15 cellular contexts compared by ENCODE assay signal in the genomic region with DNA sequence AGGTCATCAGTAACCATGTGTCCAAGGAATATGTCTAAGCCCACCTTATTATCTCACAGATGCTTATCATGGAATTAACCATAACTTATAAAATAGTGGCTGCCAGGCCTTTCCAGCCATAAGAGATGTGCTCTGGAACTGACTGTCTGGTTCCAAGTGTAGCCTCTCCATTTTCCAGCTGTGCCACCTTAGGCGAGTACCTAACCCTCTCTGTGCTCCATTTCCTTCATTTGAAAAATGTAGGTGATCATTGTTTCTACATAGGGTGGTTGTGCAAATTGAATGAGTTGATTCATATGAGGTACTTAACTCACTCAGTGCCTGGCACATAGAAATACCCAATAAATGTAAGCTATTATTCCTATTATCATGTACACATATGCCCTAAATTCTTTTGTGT.
DNase-seq lines count a peak whose midpoint lies in the region; ATAC-seq and TF ChIP-seq lines count a peak whose summit lies in the region.
"Had no signal": no experiment of that assay in that cellular context is flagged by ENCODE, and none has a peak within 500 bp of the region (broad histone marks: within the 10 kb centered on the region; RNA-seq: fewer than 3 reads in every experiment).

No MANE protein-coding gene starts in this region.

- H3K27ac Mint-ChIP-seq in HFFc6 = peak overlapping the region; percentile 98; the same call in 1 of the 2 replicates
- H3K27ac Mint-ChIP-seq in chondrocyte (ENCODE audit: unreplicated experiment) = peak overlapping the region; percentile 15
- H3K27ac Mint-ChIP-seq: CD8-positive, alpha-beta T cell had no signal

- H3K4me3 ChIP-seq in AG10803 (ENCODE audit: low read length) = no peak overlapping the region
- H3K4me3 ChIP-seq in osteoblast (ENCODE audit: insufficient read depth, low read length) = no peak overlapping the region
- no peak overlapping the region for H3K4me3 ChIP-seq in transverse colon
- H3K4me3 ChIP-seq: BLaER1 treated with 17β-estradiol and CSF1 and Interleukin-3, amounts not matched to agents 10 nM and 100 nM; GM12878; HAP-1 had no signal

- no peaks in the 10 kb centered on the region for H4K20me1 ChIP-seq in osteoblast (ENCODE audit: insufficient read depth, low read length)
- H4K20me1 ChIP-seq: BLaER1 treated with 17β-estradiol and CSF1 and Interleukin-3, amounts not matched to agents 10 nM and 100 nM had no signal

- WGBS in transverse colon (ENCODE audit: low coverage in 1 of 2), 2 donors = 79 to 83% methylated on average over 1 of the region's 1 CpG

- TF ChIP-seq EP300 in transverse colon (IDR thresholded peaks at IDR 0.05; ENCODE audit: low read depth) = no peak

- no peak overlapping the region for H2AFZ ChIP-seq in osteoblast (ENCODE audit: low read length)

- no peaks in the 10 kb centered on the region for H3K9me3 Mint-ChIP-seq in HFFc6
- no peaks in the 10 kb centered on the region for H3K9me3 Mint-ChIP-seq in chondrocyte (ENCODE audit: low read depth)

- no peak for ATAC-seq in GM19324 (IDR thresholded peaks at IDR 0.05; ENCODE audit: low FRiP score, unreplicated experiment)
- ATAC-seq: CD8-positive, alpha-beta T cell; GM12878 had no signal

- peaks cover 45% of the 10 kb centered on the region for H3K4me1 Mint-ChIP-seq in HFFc6 (ENCODE audit: low read depth)
- peaks cover 35% of the 10 kb centered on the region for H3K4me1 Mint-ChIP-seq in chondrocyte (ENCODE audit: low read depth)

- peaks cover 38% of the 10 kb centered on the region for H3K4me1 ChIP-seq in osteoblast (ENCODE audit: insufficient read depth, low read length)
- no peaks in the 10 kb centered on the region for H3K4me1 ChIP-seq in transverse colon
- H3K4me1 ChIP-seq: HAP-1 had no signal

- in situ Hi-C loops in transverse colon (cut with MboI; ENCODE audit: low pct_ligation_motif_present in 1 of 4, low pct_unique_long_range_greater_than_20kb in 1 of 4, low sequenced_read_pairs in 3 of 4) = no loop called here

- H3K9me3 ChIP-seq in osteoblast (ENCODE audit: low read depth, low read length) (no peaks in the 10 kb centered on the region), transverse colon (no peaks in the 10 kb centered on the region)
- H3K9me3 ChIP-seq: HAP-1 had no signal

- DNase-seq in AG10803 (ENCODE audit: low read depth) = peak; percentile 30
- no peak for DNase-seq in HFFc6
- no peak for DNase-seq in chondrocyte (ENCODE audit: low spot score)
- DNase-seq in osteoblast (ENCODE audit: insufficient read length, low spot score, missing footprints) = no peak
- no peak for DNase-seq in kidney glomerular epithelial cell (lab: John Stamatoyannopoulos, UW)
- no peak for DNase-seq in transverse colon
- no peak for DNase-seq in pons (ENCODE audit: low spot score)
- DNase-seq: Calu3; CD8-positive, alpha-beta T cell; DMS79 treated with DMSO at 0.1 percent for 48 hours had no signal

- TF ChIP-seq POLR2A in transverse colon (IDR thresholded peaks at IDR 0.05) = no peak

- no peaks in the 10 kb centered on the region for H3K79me2 ChIP-seq in osteoblast (ENCODE audit: insufficient read depth, low read length)

- H3K4me3 Mint-ChIP-seq in HFFc6 (no peak overlapping the region), chondrocyte (ENCODE audit: unreplicated experiment) (no peak overlapping the region)
- H3K4me3 Mint-ChIP-seq: CD8-positive, alpha-beta T cell had no signal

- H3K4me2 ChIP-seq in osteoblast (ENCODE audit: insufficient read depth, low read length) = no peak overlapping the region
- H3K4me2 ChIP-seq: BLaER1 treated with 17β-estradiol and CSF1 and Interleukin-3, amounts not matched to agents 10 nM and 100 nM had no signal

- no peaks in the 10 kb centered on the region for H3K36me3 ChIP-seq in osteoblast (ENCODE audit: insufficient read depth, low read length)
- no peaks in the 10 kb centered on the region for H3K36me3 ChIP-seq in transverse colon
- H3K36me3 ChIP-seq: BLaER1 treated with 17β-estradiol and CSF1 and Interleukin-3, amounts not matched to agents 10 nM and 100 nM; HAP-1 had no signal

- no peaks in the 10 kb centered on the region for H3K36me3 Mint-ChIP-seq in HFFc6 (ENCODE audit: low read depth)
- H3K36me3 Mint-ChIP-seq in chondrocyte (ENCODE audit: low read depth) = no peaks in the 10 kb centered on the region
- H3K36me3 Mint-ChIP-seq: CD8-positive, alpha-beta T cell had no signal

- H3K27me3 ChIP-seq in osteoblast (ENCODE audit: insufficient read depth, low read length) (no peaks in the 10 kb centered on the region), transverse colon (no peaks in the 10 kb centered on the region)
- H3K27me3 ChIP-seq: BLaER1 treated with 17β-estradiol and CSF1 and Interleukin-3, amounts not matched to agents 10 nM and 100 nM had no signal

- H3K27me3 Mint-ChIP-seq in HFFc6 (ENCODE audit: insufficient read depth) (no peaks in the 10 kb centered on the region; the same call in none of the 2 replicates), chondrocyte (ENCODE audit: low read depth) (peaks cover 2% of the 10 kb centered on the region)

- peak overlapping the region; percentile 93 for H3K27ac ChIP-seq in osteoblast (ENCODE audit: low read depth, low read length)
- H3K27ac ChIP-seq in transverse colon = no peak overlapping the region
- H3K27ac ChIP-seq: BLaER1 treated with 17β-estradiol and CSF1 and Interleukin-3, amounts not matched to agents 10 nM and 100 nM; HL-60 had no signal

- intact Hi-C loops in transverse colon (cut with DNase I; ENCODE audit: low total_unique reads) = no loop called here

- TF ChIP-seq CTCF in AG10803 (conservative IDR thresholded peaks at IDR 0.05; ENCODE audit: low read length) (no peak), HFFc6 (IDR thresholded peaks at IDR 0.05) (no peak), chondrocyte (IDR thresholded peaks at IDR 0.05) (no peak), osteoblast (IDR thresholded peaks at IDR 0.05; ENCODE audit: extremely low read depth, low read depth, low read length) (no peak), transverse colon (IDR thresholded peaks at IDR 0.05) (no peak)
